ENCODE assay signal across 1 cellular context in the genomic region with DNA sequence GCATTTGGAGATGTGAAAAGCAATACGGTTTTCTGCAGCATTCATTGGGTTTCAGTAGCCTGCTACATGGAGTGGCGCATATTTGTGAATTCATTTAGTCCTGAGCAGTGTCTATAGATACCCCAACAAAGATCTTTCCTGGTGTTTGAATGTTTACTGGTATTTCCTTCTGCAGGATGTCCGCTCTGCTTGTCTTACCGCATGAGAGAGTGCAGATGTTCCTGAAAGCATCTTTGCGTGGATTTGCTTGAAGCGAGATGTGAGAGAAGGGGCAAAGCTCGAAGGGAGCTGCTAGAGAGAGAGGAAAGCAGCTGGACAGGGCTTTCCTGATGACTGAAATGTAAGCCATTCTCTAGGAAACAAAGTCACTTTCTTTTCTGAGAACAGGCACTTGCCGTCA.
TF ChIP-seq lines count a peak whose summit lies in the region.

No MANE protein-coding gene starts in this region.

TF ChIP-seq in GM23338, 12 proteins besides CTCF, POLR2A, EP300 and RAD21:
- TF ChIP-seq ZNF331 (CRISPR knock-in tag; IDR thresholded peaks at IDR 0.05; ENCODE audit: low read depth) (no peak), CREB1 (CRISPR knock-in tag; IDR thresholded peaks at IDR 0.05; ENCODE audit: low read depth) (no peak)
- TF ChIP-seq, protein P1, sequence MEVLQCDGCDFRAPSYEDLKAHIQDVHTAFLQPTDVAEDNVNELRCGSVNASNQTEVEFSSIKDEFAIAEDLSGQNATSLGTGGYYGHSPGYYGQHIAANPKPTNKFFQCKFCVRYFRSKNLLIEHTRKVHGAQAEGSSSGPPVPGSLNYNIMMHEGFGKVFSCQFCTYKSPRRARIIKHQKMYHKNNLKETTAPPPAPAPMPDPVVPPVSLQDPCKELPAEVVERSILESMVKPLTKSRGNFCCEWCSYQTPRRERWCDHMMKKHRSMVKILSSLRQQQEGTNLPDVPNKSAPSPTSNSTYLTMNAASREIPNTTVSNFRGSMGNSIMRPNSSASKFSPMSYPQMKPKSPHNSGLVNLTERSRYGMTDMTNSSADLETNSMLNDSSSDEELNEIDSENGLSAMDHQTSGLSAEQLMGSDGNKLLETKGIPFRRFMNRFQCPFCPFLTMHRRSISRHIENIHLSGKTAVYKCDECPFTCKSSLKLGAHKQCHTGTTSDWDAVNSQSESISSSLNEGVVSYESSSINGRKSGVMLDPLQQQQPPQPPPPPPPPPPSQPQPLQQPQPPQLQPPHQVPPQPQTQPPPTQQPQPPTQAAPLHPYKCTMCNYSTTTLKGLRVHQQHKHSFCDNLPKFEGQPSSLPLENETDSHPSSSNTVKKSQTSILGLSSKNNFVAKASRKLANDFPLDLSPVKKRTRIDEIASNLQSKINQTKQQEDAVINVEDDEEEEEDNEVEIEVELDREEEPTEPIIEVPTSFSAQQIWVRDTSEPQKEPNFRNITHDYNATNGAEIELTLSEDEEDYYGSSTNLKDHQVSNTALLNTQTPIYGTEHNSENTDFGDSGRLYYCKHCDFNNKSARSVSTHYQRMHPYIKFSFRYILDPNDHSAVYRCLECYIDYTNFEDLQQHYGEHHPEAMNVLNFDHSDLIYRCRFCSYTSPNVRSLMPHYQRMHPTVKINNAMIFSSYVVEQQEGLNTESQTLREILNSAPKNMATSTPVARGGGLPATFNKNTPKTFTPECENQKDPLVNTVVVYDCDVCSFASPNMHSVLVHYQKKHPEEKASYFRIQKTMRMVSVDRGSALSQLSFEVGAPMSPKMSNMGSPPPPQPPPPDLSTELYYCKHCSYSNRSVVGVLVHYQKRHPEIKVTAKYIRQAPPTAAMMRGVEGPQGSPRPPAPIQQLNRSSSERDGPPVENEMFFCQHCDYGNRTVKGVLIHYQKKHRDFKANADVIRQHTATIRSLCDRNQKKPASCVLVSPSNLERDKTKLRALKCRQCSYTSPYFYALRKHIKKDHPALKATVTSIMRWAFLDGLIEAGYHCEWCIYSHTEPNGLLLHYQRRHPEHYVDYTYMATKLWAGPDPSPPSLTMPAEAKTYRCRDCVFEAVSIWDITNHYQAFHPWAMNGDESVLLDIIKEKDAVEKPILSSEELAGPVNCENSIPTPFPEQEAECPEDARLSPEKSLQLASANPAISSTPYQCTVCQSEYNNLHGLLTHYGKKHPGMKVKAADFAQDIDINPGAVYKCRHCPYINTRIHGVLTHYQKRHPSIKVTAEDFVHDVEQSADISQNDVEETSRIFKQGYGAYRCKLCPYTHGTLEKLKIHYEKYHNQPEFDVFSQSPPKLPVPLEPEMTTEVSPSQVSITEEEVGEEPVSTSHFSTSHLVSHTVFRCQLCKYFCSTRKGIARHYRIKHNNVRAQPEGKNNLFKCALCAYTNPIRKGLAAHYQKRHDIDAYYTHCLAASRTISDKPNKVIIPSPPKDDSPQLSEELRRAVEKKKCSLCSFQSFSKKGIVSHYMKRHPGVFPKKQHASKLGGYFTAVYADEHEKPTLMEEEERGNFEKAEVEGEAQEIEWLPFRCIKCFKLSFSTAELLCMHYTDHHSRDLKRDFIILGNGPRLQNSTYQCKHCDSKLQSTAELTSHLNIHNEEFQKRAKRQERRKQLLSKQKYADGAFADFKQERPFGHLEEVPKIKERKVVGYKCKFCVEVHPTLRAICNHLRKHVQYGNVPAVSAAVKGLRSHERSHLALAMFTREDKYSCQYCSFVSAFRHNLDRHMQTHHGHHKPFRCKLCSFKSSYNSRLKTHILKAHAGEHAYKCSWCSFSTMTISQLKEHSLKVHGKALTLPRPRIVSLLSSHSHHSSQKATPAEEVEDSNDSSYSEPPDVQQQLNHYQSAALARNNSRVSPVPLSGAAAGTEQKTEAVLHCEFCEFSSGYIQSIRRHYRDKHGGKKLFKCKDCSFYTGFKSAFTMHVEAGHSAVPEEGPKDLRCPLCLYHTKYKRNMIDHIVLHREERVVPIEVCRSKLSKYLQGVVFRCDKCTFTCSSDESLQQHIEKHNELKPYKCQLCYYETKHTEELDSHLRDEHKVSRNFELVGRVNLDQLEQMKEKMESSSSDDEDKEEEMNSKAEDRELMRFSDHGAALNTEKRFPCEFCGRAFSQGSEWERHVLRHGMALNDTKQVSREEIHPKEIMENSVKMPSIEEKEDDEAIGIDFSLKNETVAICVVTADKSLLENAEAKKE (CRISPR knock-in tag; IDR thresholded peaks at IDR 0.05), result no peak
